ENCODE assay signal across 16 cellular contexts in the genomic region with DNA sequence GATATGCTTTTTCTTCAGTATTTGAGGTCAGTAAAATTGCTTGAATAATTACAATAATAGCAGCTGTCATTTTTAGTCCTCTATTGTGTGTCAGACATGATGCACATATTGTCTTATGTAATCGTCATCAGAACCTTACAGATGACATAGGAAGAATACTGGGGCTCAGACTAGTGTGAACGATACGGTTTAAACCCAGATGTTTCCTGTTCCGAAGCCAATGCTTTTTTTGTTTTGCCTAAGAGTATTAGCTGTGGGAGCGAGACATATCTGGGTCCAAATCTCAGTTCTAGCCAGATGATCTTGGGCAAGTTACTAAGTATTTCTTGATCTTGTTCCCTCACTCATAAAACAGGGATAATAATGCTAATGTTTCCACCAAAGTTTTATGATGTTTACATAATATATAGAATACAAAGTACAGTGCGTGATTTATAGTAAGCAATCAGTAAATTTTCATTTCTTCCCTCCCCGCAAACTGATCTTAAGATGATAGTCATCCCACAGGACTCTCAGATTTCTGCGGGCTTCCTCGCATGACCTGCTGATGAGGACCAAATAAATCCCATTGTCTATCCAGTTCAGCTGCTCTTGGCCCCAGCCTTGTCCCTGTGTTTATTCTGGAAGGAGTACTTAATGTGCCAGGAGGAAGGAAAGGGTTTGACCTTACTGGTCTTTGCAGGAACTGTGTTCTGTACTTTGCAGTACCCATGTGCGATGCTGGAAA.
DNase-seq lines count a peak whose midpoint lies in the region; ATAC-seq and TF ChIP-seq lines count a peak whose summit lies in the region.
"Had no signal": no experiment of that assay in that cellular context is flagged by ENCODE, and none has a peak within 500 bp of the region (broad histone marks: within the 10 kb centered on the region; RNA-seq: fewer than 3 reads in every experiment).

No MANE protein-coding gene starts in this region.

- H3K36me3 Mint-ChIP-seq in activated CD8-positive, alpha-beta memory T cell treated with anti-CD3 and anti-CD28 coated beads, Interleukin-2, amount 10 ng/mL, durations not matched to agents 7 days and 5 days: no peaks in the 10 kb centered on the region
- H3K36me3 Mint-ChIP-seq: activated naive CD4-positive, alpha-beta T cell treated with anti-CD3 and anti-CD28 coated beads, Interleukin-2, amount 50 U/mL, for 72 hours had no signal

- CTCF ChIA-PET in activated CD8-positive, alpha-beta memory T cell treated with anti-CD3 and anti-CD28 coated beads, Interleukin-2, amount 10 ng/mL, durations not matched to agents 7 days and 5 days (lab: Charles Lee): no interaction called here

- H3K4me3 Mint-ChIP-seq in activated CD8-positive, alpha-beta memory T cell treated with anti-CD3 and anti-CD28 coated beads, Interleukin-2, amount 10 ng/mL, durations not matched to agents 7 days and 5 days: no peak overlapping the region
- H3K4me3 Mint-ChIP-seq: T-helper 2 cell treated with Interferon-gamma antibody and Interleukin-4, amounts not matched to agents 5 μg/mL and 100 μg/mL, for 36 hours had no signal

- DNase-seq in EH (ENCODE audit: low read depth): peak; percentile 27
- peak; percentile 35 for DNase-seq in RPMI7951 (ENCODE audit: low read depth)
- no peak for DNase-seq in left lobe of liver (ENCODE audit: low spot score)
- peak; percentile 31 for DNase-seq in skeletal muscle cell (ENCODE audit: low read depth)
- no peak for DNase-seq in activated gamma-delta T cell (lab: John Stamatoyannopoulos, UW)
- DNase-seq in activated CD8-positive, alpha-beta memory T cell treated with anti-CD3 and anti-CD28 coated beads, Interleukin-2, amount 10 ng/mL, durations not matched to agents 7 days and 5 days: no peak
- DNase-seq in GM13977 (ENCODE audit: low spot score): no peak
- DNase-seq in SW480 (ENCODE audit: low spot score): no peak
- DNase-seq: central memory CD4-positive, alpha-beta T cell; midbrain; posterior cingulate gyrus; SHP77; stimulated activated CD4-positive, alpha-beta T cell treated with anti-CD3 and anti-CD28 coated beads, Interleukin-2, amount 100 ng/mL, for 24 hours; trophoblast cell had no signal

- no peaks in the 10 kb centered on the region for H3K9me3 Mint-ChIP-seq in activated CD8-positive, alpha-beta memory T cell treated with anti-CD3 and anti-CD28 coated beads, Interleukin-2, amount 10 ng/mL, durations not matched to agents 7 days and 5 days (ENCODE audit: low read depth)
- H3K9me3 Mint-ChIP-seq: activated naive CD4-positive, alpha-beta T cell treated with anti-CD3 and anti-CD28 coated beads, Interleukin-2, amount 50 U/mL, for 72 hours; T-helper 2 cell treated with Interferon-gamma antibody and Interleukin-4, amounts not matched to agents 5 μg/mL and 100 μg/mL, for 36 hours had no signal

- ATAC-seq in left lobe of liver: peak; percentile 41
- no peak for ATAC-seq in activated CD8-positive, alpha-beta memory T cell treated with anti-CD3 and anti-CD28 coated beads, Interleukin-2, amount 10 ng/mL, durations not matched to agents 7 days and 5 days
- ATAC-seq: activated naive CD4-positive, alpha-beta T cell treated with anti-CD3 and anti-CD28 coated beads, Interleukin-2, amount 50 U/mL, for 72 hours had no signal

- no peak for TF ChIP-seq CTCF in GM13977 (IDR thresholded peaks at IDR 0.05; ENCODE audit: extremely low read depth, insufficient read depth, missing control alignments)

- H3K27me3 Mint-ChIP-seq in activated CD8-positive, alpha-beta memory T cell treated with anti-CD3 and anti-CD28 coated beads, Interleukin-2, amount 10 ng/mL, durations not matched to agents 7 days and 5 days: peaks cover 21% of the 10 kb centered on the region

- H3K4me1 Mint-ChIP-seq in activated CD8-positive, alpha-beta memory T cell treated with anti-CD3 and anti-CD28 coated beads, Interleukin-2, amount 10 ng/mL, durations not matched to agents 7 days and 5 days: peaks cover 2% of the 10 kb centered on the region

- H3K4me3 ChIP-seq in skeletal muscle cell (ENCODE audit: low read depth, low read length): no peak overlapping the region

- H3K27ac Mint-ChIP-seq in activated CD8-positive, alpha-beta memory T cell treated with anti-CD3 and anti-CD28 coated beads, Interleukin-2, amount 10 ng/mL, durations not matched to agents 7 days and 5 days: no peak overlapping the region
- H3K27ac Mint-ChIP-seq: activated naive CD4-positive, alpha-beta T cell treated with anti-CD3 and anti-CD28 coated beads, Interleukin-2, amount 50 U/mL, for 72 hours; T-helper 2 cell treated with Interferon-gamma antibody and Interleukin-4, amounts not matched to agents 5 μg/mL and 100 μg/mL, for 36 hours had no signal

- in situ Hi-C loops in GM13977 (cut with MboI; ENCODE audit: low pct_unique_long_range_greater_than_20kb, low sequenced_read_pairs, unreplicated experiment): no loop called here

Comparison
In these comparisons a context has a peak if more than half of its experiments do, and no peak if none do; other contexts are left out.
1. DNase-seq: peak in EH (single experiment), RPMI7951 (single experiment) and skeletal muscle cell (single experiment); none in left lobe of liver (single experiment), activated gamma-delta T cell (single experiment), activated CD8-positive, alpha-beta memory T cell treated with anti-CD3 and anti-CD28 coated beads, Interleukin-2, amount 10 ng/mL, durations not matched to agents 7 days and 5 days (single experiment), GM13977 (single experiment) and SW480 (single experiment).